ENCODE assay signal across 8 cellular contexts in the genomic region with DNA sequence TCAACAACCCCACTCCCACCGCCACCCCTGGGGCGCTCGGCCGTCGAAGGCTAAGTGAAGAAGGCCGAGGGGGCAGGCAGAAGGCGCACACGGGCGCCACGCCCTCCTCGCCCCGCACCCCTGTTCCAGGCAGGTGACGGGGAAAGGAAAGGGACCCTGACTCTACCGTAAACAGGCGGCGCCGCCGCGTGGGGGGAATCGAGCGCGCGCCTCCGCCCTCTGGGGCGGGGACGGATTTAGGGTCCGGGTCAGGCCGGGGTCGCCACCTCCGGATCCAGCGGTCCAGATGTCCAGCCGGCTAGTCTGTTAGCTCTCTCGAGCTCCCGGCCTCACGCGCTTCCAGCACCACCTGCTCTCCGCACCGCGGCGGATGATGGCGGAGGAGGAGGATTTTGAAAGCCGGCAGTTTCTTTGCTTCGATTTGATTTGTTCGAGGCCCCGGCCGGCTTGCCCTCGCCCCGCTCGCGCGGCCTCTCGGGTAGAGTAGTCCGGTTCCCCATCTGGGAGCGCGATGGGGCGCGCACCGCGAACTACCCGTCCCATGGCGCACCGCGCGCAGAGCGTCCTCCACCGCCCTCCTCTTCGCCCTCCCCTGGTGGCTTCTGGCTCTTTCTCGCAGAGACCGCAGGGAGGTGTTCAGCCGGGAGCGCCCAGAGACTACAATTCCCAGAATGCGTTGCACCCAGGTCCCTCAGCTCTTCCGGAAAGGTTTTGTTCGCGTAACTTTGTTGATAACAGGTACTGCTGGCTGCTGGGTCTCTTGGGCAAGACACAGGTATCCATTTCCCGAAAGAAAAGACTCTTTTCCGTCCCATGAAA. TPM values are rescaled to one million over a fixed set of nuclear protein-coding genes. Genes with fewer than 3 reads are reported as not detected.
DNase-seq lines count a peak whose midpoint lies in the region; ATAC-seq, FAIRE-seq and TF ChIP-seq lines count a peak whose summit lies in the region.

A gene with protein sequence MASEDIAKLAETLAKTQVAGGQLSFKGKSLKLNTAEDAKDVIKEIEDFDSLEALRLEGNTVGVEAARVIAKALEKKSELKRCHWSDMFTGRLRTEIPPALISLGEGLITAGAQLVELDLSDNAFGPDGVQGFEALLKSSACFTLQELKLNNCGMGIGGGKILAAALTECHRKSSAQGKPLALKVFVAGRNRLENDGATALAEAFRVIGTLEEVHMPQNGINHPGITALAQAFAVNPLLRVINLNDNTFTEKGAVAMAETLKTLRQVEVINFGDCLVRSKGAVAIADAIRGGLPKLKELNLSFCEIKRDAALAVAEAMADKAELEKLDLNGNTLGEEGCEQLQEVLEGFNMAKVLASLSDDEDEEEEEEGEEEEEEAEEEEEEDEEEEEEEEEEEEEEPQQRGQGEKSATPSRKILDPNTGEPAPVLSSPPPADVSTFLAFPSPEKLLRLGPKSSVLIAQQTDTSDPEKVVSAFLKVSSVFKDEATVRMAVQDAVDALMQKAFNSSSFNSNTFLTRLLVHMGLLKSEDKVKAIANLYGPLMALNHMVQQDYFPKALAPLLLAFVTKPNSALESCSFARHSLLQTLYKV (minus strand): TSS at position 368 of the 819 bp plus-strand sequence. CDS start 5,143 bp downstream, outside the sequence.

- peak within 1 kb of the TSS; percentile 82 for H3K27ac ChIP-seq in H9 (ENCODE audit: insufficient read length, low read depth, low read length)

- peak within 1 kb of the TSS; percentile 44 for H2AFZ ChIP-seq in H9 (ENCODE audit: low read length)

- H3K23ac ChIP-seq in H9 (ENCODE audit: insufficient read length, low read depth, low read length) = no peak within 1 kb of the TSS

- peak within 1 kb of the TSS; percentile 90 for H2BK5ac ChIP-seq in H9 (ENCODE audit: insufficient read length, low read length)

- H3K4me3 ChIP-seq in MG63 (peak within 1 kb of the TSS; percentile 87), fibroblast of pulmonary artery (replicated peaks; ENCODE audit: low read depth, low read length) (peak within 1 kb of the TSS; percentile 84)

- no peak within 1 kb of the TSS for H4K8ac ChIP-seq in H9 (replicated peaks; ENCODE audit: insufficient read length, low read depth, low read length)

- peak within 1 kb of the TSS; percentile 82 for H3K14ac ChIP-seq in H9 (ENCODE audit: insufficient read depth, low read length)

- peaks cover 6% of the 10 kb centered on the region; the same call in 1 of the 2 replicates for H3K4me1 ChIP-seq in H9 (ENCODE audit: insufficient read depth, low read length)

- H3K36me3 ChIP-seq in MG63 = peaks cover 45% of the 10 kb centered on the region

- H3K79me1 ChIP-seq in H9 (ENCODE audit: insufficient read depth, low read depth, low read length, poor library complexity, severe bottlenecking) = peaks cover 13% of the 10 kb centered on the region

- no peak within 1 kb of the TSS for H2BK120ac ChIP-seq in H9 (ENCODE audit: low read depth, low read length, poor library complexity, severe bottlenecking)

- H3K23me2 ChIP-seq in H9 (ENCODE audit: insufficient read length, low read depth, low read length, poor library complexity, severe bottlenecking) = peaks cover 11% of the 10 kb centered on the region

- H4K91ac ChIP-seq in H9 (ENCODE audit: insufficient read length, low read depth, low read length) = no peak within 1 kb of the TSS

- no peak within 1 kb of the TSS for H2BK20ac ChIP-seq in H9 (ENCODE audit: low read depth, low read length, poor library complexity, severe bottlenecking)

- TF ChIP-seq CTCF in H9 (conservative IDR thresholded peaks at IDR 0.05) (no peak), fibroblast of pulmonary artery (IDR thresholded peaks at IDR 0.05; ENCODE audit: low read length, missing control alignments) (peak; percentile 6)

- H3K36me3 Mint-ChIP-seq in H9 (ENCODE audit: insufficient read depth in 1 of 3, low read depth in 3 of 3) = peaks cover 19 to 29% (median 28%) of the 10 kb centered on the region in 3 experiments
- peaks cover 12% of the 10 kb centered on the region for H3K36me3 Mint-ChIP-seq in natural killer cell treated with Interleukin-12 subunit alpha and Interleukin-12 subunit beta and Interleukin-15 and Interleukin-18, amount 100 ng/mL, for 72 hours

- FAIRE-seq in G401.6 (lab: Jason Lieb, UNC) = peak; percentile 98

- H2BK12ac ChIP-seq in H9 (ENCODE audit: insufficient read length, low read depth, low read length) = no peak within 1 kb of the TSS

- H3K4me2 ChIP-seq in H9 (ENCODE audit: insufficient read depth, insufficient read length, low read length) = peak within 1 kb of the TSS; percentile 96

- H2BK15ac ChIP-seq in H9 (ENCODE audit: low read depth, low read length) = peak within 1 kb of the TSS; percentile 99

- H3K18ac ChIP-seq in H9 (ENCODE audit: insufficient read length, low read depth, low read length) = peak within 1 kb of the TSS; percentile 88

- no peaks in the 10 kb centered on the region for H3K27me3 Mint-ChIP-seq in H9 (ENCODE audit: low read depth)
- H3K27me3 Mint-ChIP-seq in natural killer cell treated with Interleukin-12 subunit alpha and Interleukin-12 subunit beta and Interleukin-15 and Interleukin-18, amount 100 ng/mL, for 72 hours = no peaks in the 10 kb centered on the region

- H3K9me3 ChIP-seq in H9 (ENCODE audit: control insufficient read depth, low read depth, low read length) (no peaks in the 10 kb centered on the region), MG63 (no peaks in the 10 kb centered on the region)

- H3T11ph ChIP-seq in H9 (ENCODE audit: low read length) = no peak within 1 kb of the TSS

- peak; percentile 98 to 99 for ATAC-seq in natural killer cell treated with Interleukin-12 subunit alpha and Interleukin-12 subunit beta and Interleukin-15 and Interleukin-18, amount 100 ng/mL, for 72 hours
- peak; percentile 97 for ATAC-seq in stimulated activated naive CD8-positive, alpha-beta T cell treated with anti-CD3 and anti-CD28 coated beads, Interleukin-15, Interleukin-2, amounts not matched to agents 100 U/mL and 50 U/mL, for 24 hours

- no peak within 1 kb of the TSS for H3K4ac ChIP-seq in H9 (ENCODE audit: low read depth, low read length)

- peak within 1 kb of the TSS; percentile 95 to 99 (median 98) for H3K27ac Mint-ChIP-seq in H9
- H3K27ac Mint-ChIP-seq in natural killer cell treated with Interleukin-12 subunit alpha and Interleukin-12 subunit beta and Interleukin-15 and Interleukin-18, amount 100 ng/mL, for 72 hours = peak within 1 kb of the TSS; percentile 88 to 94

- no CpG with 5 or more reads among the region's 77 CpGs for WGBS in H9 (ENCODE audit: extremely low coverage, insufficient read length, low lambda C conversion rate)

- H3K27me3 ChIP-seq in H9 (ENCODE audit: insufficient read depth, low read length) (no peaks in the 10 kb centered on the region), MG63 (no peaks in the 10 kb centered on the region)

- H3K56ac ChIP-seq in H9 (ENCODE audit: insufficient read length, low read depth, low read length) = no peak within 1 kb of the TSS

- H3K9me3 Mint-ChIP-seq in H9 = no peaks in the 10 kb centered on the region
- no peaks in the 10 kb centered on the region for H3K9me3 Mint-ChIP-seq in natural killer cell treated with Interleukin-12 subunit alpha and Interleukin-12 subunit beta and Interleukin-15 and Interleukin-18, amount 100 ng/mL, for 72 hours

- H3K4me1 Mint-ChIP-seq in H9 = peaks cover 37 to 43% of the 10 kb centered on the region in 2 experiments
- peaks cover 24 to 27% of the 10 kb centered on the region in 2 donors for H3K4me1 Mint-ChIP-seq in natural killer cell treated with Interleukin-12 subunit alpha and Interleukin-12 subunit beta and Interleukin-15 and Interleukin-18, amount 100 ng/mL, for 72 hours (ENCODE audit: low read depth in 2 of 2)

- H3K9ac ChIP-seq in H9 (ENCODE audit: extremely low read depth, insufficient read length, low read length) = peak within 1 kb of the TSS; percentile 70

- H3K4me3 Mint-ChIP-seq in H9 = peak within 1 kb of the TSS; percentile 90 to 95
- H3K4me3 Mint-ChIP-seq in natural killer cell treated with Interleukin-12 subunit alpha and Interleukin-12 subunit beta and Interleukin-15 and Interleukin-18, amount 100 ng/mL, for 72 hours = peak within 1 kb of the TSS; percentile 88

- no peak within 1 kb of the TSS for H4K5ac ChIP-seq in H9 (ENCODE audit: insufficient read length, low read depth, low read length)

- H3K79me2 ChIP-seq in H9 (ENCODE audit: insufficient read depth, low read length) = peaks cover 16% of the 10 kb centered on the region; the same call in 1 of the 2 replicates

- H2AK5ac ChIP-seq in H9 (ENCODE audit: insufficient read length, low read length) = no peak within 1 kb of the TSS

- no peaks in the 10 kb centered on the region for H4K20me1 ChIP-seq in H9 (ENCODE audit: control insufficient read depth, insufficient read depth, insufficient read length)

- DNase-seq in H9 (peak; percentile 99), MG63 (peak; percentile 99), SHP77 treated with DMSO at 0.1 percent for 48 hours (lab: John Stamatoyannopoulos, UW) (peak; percentile 99), fibroblast of pulmonary artery (ENCODE audit: low read depth) (peak; percentile 99)
- peak; percentile 99 for DNase-seq in activated effector memory CD4-positive, alpha-beta T cell treated with anti-CD3 and anti-CD28 coated beads, Interleukin-2, amount 50 U/mL, for 16 hours
- peak; percentile 100 for DNase-seq in natural killer cell treated with Interleukin-12 subunit alpha and Interleukin-12 subunit beta and Interleukin-15 and Interleukin-18, amount 100 ng/mL, for 72 hours (ENCODE audit: low spot score)
- peak; percentile 97 for DNase-seq in stimulated activated naive CD8-positive, alpha-beta T cell treated with anti-CD3 and anti-CD28 coated beads, Interleukin-15, Interleukin-2, amounts not matched to agents 100 U/mL and 50 U/mL, for 24 hours

RNA-seq across cellular contexts. Expression of the gene that starts here (rescaled TPM):
- 130 and 139 TPM in 2 replicates for total RNA-seq in H9 (2021)
- 159 and 226 TPM in 2 replicates for total RNA-seq in MG63 (2014; rRNA removed; shearing (Covaris generic); ENCODE audit: low replicate concordance)
- total RNA-seq in natural killer cell treated with Interleukin-12 subunit alpha and Interleukin-12 subunit beta and Interleukin-15 and Interleukin-18, amount 100 ng/mL, for 72 hours = 100 to 1,000 TPM; 101 to 216 TPM

Comparison
In these comparisons a context has a peak if more than half of its experiments do, and no peak if none do; other contexts are left out.
1. Peak in every context shown above with its lines: DNase-seq, ATAC-seq, H3K4me3 ChIP-seq and H3K27ac ChIP-seq.